ENCODE assay signal across 8 cellular contexts in the genomic region with DNA sequence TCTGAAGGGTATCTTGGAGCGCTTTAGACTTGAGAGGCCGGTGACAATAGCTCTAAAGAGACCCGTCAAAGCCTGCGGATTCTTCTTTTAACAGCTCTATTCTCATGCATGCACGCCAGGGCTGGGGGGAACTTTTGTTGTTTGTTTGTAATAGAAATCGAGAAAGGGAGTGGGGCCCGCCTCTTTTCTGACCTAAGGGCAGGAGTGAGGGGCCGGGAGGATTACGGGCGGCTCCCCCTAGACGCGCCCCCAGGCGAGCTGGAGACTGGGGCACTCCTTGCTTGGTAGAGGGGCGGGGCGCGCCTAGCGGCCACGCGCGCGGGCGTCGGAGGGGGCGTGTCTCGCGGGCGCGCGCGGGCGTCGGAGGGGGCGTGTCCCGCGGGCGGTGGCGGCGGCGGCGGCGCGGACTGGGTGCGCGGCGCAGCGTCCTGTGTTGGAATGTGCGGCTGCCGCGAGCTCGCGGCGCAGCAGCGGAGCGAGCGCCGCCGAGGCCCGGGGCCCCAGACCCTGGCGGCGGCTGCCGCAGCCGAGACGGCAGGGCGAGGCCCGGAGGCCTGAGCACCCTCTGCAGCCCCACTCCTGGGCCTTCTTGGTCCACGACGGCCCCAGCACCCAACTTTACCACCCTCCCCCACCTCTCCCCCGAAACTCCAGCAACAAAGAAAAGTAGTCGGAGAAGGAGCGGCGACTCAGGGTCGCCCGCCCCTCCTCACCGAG. TPM values are rescaled to one million over a fixed set of nuclear protein-coding genes. Genes with fewer than 3 reads are reported as not detected.
A peak's percentile ranks its signal among the peaks of the same experiment; 100 is the strongest.
DNase-seq lines count a peak whose midpoint lies in the region; ATAC-seq and TF ChIP-seq lines count a peak whose summit lies in the region.

A gene with protein sequence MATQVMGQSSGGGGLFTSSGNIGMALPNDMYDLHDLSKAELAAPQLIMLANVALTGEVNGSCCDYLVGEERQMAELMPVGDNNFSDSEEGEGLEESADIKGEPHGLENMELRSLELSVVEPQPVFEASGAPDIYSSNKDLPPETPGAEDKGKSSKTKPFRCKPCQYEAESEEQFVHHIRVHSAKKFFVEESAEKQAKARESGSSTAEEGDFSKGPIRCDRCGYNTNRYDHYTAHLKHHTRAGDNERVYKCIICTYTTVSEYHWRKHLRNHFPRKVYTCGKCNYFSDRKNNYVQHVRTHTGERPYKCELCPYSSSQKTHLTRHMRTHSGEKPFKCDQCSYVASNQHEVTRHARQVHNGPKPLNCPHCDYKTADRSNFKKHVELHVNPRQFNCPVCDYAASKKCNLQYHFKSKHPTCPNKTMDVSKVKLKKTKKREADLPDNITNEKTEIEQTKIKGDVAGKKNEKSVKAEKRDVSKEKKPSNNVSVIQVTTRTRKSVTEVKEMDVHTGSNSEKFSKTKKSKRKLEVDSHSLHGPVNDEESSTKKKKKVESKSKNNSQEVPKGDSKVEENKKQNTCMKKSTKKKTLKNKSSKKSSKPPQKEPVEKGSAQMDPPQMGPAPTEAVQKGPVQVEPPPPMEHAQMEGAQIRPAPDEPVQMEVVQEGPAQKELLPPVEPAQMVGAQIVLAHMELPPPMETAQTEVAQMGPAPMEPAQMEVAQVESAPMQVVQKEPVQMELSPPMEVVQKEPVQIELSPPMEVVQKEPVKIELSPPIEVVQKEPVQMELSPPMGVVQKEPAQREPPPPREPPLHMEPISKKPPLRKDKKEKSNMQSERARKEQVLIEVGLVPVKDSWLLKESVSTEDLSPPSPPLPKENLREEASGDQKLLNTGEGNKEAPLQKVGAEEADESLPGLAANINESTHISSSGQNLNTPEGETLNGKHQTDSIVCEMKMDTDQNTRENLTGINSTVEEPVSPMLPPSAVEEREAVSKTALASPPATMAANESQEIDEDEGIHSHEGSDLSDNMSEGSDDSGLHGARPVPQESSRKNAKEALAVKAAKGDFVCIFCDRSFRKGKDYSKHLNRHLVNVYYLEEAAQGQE (plus strand): TSS at position 412 of the 717 bp plus-strand sequence. CDS start 2,739 bp downstream, outside the sequence.

- intact Hi-C loops in activated CD4-positive, alpha-beta T cell treated with anti-CD3 and anti-CD28 coated beads, Interleukin-2, amount 10 ng/mL, durations not matched to agents 24 days and 14 days (cut with micrococcal nuclease): loop anchor here (1.0 to 5.0 kb wide), 4 partner anchors 85 to 959 kb away; a partner anchor contains a TSS
- intact Hi-C loops in left colon (cut with DNase I, micrococcal nuclease): loop anchor here in 1 of 2 donors (5.0 kb wide), 1 partner anchor 70 kb away; a partner anchor contains a TSS

- H3K4me3 Mint-ChIP-seq in activated CD4-positive, alpha-beta T cell treated with anti-CD3 and anti-CD28 coated beads, Interleukin-2, amount 10 ng/mL, durations not matched to agents 24 days and 14 days: peak within 1 kb of the TSS; percentile 92

- peaks cover 15% of the 10 kb centered on the region for H3K36me3 Mint-ChIP-seq in activated CD4-positive, alpha-beta T cell treated with anti-CD3 and anti-CD28 coated beads, Interleukin-2, amount 10 ng/mL, durations not matched to agents 24 days and 14 days (ENCODE audit: low read depth)

- peak within 1 kb of the TSS; percentile 86 to 98 for H3K27ac ChIP-seq in coronary artery

- H3K4me1 Mint-ChIP-seq in activated CD4-positive, alpha-beta T cell treated with anti-CD3 and anti-CD28 coated beads, Interleukin-2, amount 10 ng/mL, durations not matched to agents 24 days and 14 days: peaks cover 35% of the 10 kb centered on the region

- no peak for TF ChIP-seq CTCF in coronary artery (IDR thresholded peaks at IDR 0.05)

- peak within 1 kb of the TSS; percentile 99 for H3K4me3 ChIP-seq in coronary artery

- peak within 1 kb of the TSS; percentile 87 for H3K27ac Mint-ChIP-seq in activated CD4-positive, alpha-beta T cell treated with anti-CD3 and anti-CD28 coated beads, Interleukin-2, amount 10 ng/mL, durations not matched to agents 24 days and 14 days

- no peaks in the 10 kb centered on the region for H3K9me3 Mint-ChIP-seq in activated CD4-positive, alpha-beta T cell treated with anti-CD3 and anti-CD28 coated beads, Interleukin-2, amount 10 ng/mL, durations not matched to agents 24 days and 14 days

- H3K27me3 Mint-ChIP-seq in activated CD4-positive, alpha-beta T cell treated with anti-CD3 and anti-CD28 coated beads, Interleukin-2, amount 10 ng/mL, durations not matched to agents 24 days and 14 days: peaks cover 9% of the 10 kb centered on the region

- ATAC-seq in HG02840 (IDR thresholded peaks at IDR 0.05; ENCODE audit: low FRiP score, unreplicated experiment) (peak; percentile 55), left colon (peak; percentile 79)

- DNase-seq in NCI-H524 (lab: John Stamatoyannopoulos, UW) (peak; percentile 24 to 59), NCI-H524 treated with DMSO at 0.1 percent for 48 hours (lab: John Stamatoyannopoulos, UW) (no peak), NCI-H2171 treated with DMSO at 0.1 percent for 48 hours (lab: John Stamatoyannopoulos, UW) (peak; percentile 0), coronary artery (ENCODE audit: low spot score) (peak; percentile 84), left colon (peak; percentile 78 to 84)
- peak; percentile 96 for DNase-seq in activated CD4-positive, alpha-beta T cell treated with anti-CD3 and anti-CD28 coated beads, Interleukin-2, amount 10 ng/mL, durations not matched to agents 24 days and 14 days
- peak; percentile 76 to 82 for DNase-seq in stimulated activated CD4-positive, alpha-beta T cell treated with anti-CD3 and anti-CD28 coated beads, Interleukin-1b, Interleukin-23, amount 100 ng/mL, for 4 hours (ENCODE audit: low read depth in 2 of 2)

RNA-seq across cellular contexts. Expression of the gene that starts here (rescaled TPM):
- 53.4 and 56.0 TPM in 2 replicates for total RNA-seq in activated CD4-positive, alpha-beta T cell treated with anti-CD3 and anti-CD28 coated beads, Interleukin-2, amount 10 ng/mL, durations not matched to agents 24 days and 14 days
- total RNA-seq in left colon: 10 to 100 TPM; 26.5 to 32.1 TPM
